ENCODE assay signal across 8 cellular contexts in the genomic region with DNA sequence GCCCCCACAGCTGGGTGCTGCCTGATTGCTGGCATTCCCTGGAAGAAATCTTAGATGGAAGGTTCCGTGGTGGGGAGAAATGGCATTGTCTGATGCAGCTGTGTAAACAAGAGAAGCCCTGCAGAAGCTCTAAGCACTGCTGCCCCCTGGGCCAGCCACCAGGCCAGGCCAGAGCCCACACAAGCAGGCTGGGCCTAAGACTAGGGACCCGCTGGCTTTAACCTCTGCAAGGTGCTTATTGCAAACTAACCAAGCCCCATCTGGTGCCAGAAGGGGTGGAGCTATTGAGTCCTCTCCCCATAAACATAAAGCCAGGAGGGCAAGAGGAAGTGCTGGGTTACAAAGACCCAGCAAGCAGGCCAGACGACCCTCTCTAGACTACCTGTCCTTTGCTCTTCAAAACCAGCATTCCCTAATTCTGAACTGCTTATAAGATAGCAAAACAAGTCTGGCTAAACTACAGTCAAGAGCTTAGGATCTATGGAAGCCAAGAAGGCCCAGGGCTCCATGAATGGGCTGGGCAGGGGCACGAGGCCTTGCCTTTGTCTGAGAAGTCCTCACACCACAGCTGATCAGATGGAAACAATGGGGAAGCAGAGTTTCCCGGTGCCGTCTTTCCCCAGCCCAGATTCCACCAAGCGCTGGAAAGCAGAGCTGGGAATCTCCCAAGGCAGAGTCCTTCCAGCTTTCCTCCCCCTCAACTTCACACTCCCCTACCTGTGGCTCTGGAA. TPM values are rescaled to one million over a fixed set of nuclear protein-coding genes. Genes with fewer than 3 reads are reported as not detected.
DNase-seq lines count a peak whose midpoint lies in the region; ATAC-seq and TF ChIP-seq lines count a peak whose summit lies in the region.

No MANE protein-coding gene starts in this region.

- no peaks in the 10 kb centered on the region for H3K9me3 ChIP-seq in BLaER1 treated with 17β-estradiol and CSF1 and Interleukin-3, amounts not matched to agents 10 nM and 100 nM (replicated peaks in 1 of 11)

- peak overlapping the region; percentile 48 to 88 (median 76) for H3K4me2 ChIP-seq in BLaER1 treated with 17β-estradiol and CSF1 and Interleukin-3, amounts not matched to agents 10 nM and 100 nM

- H3K9ac ChIP-seq in BLaER1 treated with 17β-estradiol and CSF1 and Interleukin-3, amounts not matched to agents 10 nM and 100 nM, result peak overlapping the region in 8 of 11 experiments; percentile 8 to 61 (median 49); a peak in 13 of 22 replicates

- H3K4me3 ChIP-seq in BLaER1 treated with 17β-estradiol and CSF1 and Interleukin-3, amounts not matched to agents 10 nM and 100 nM, result peak overlapping the region in 1 of 10 experiments; percentile 4; a peak in 1 of 20 replicates
- H3K4me3 ChIP-seq in Jurkat, Clone E6-1 (ENCODE audit: low read length), result peak overlapping the region; percentile 27; the same call in 1 of the 2 replicates

- H4K20me1 ChIP-seq in BLaER1 treated with 17β-estradiol and CSF1 and Interleukin-3, amounts not matched to agents 10 nM and 100 nM, result peaks cover 0 to 68% (median 0%) of the 10 kb centered on the region in 11 experiments; a peak in 7 of 22 replicates

- H3K27ac ChIP-seq in BLaER1 treated with 17β-estradiol and CSF1 and Interleukin-3, amounts not matched to agents 10 nM and 100 nM, result peak overlapping the region; percentile 35 to 82 (median 72); a peak in 21 of 22 replicates

- ATAC-seq in SK-N-SH treated with all-trans-retinoic acid at 6 μM for 48 hours (no peak; the same call in 2 of the 3 replicates), HG03045 (IDR thresholded peaks at IDR 0.05; ENCODE audit: unreplicated experiment) (no peak), HG02610 (IDR thresholded peaks at IDR 0.05; ENCODE audit: unreplicated experiment) (no peak), GM18498 (IDR thresholded peaks at IDR 0.05; ENCODE audit: unreplicated experiment) (no peak)

- peak; percentile 61 for DNase-seq in Jurkat, Clone E6-1 (ENCODE audit: low read depth, low spot score)
- DNase-seq in medulla oblongata (ENCODE audit: extremely low spot score) (peak; percentile 18), D341Med (ENCODE audit: low spot score) (no peak)

- no peaks in the 10 kb centered on the region for H3K27me3 ChIP-seq in BLaER1 treated with 17β-estradiol and CSF1 and Interleukin-3, amounts not matched to agents 10 nM and 100 nM

- H3K4me1 ChIP-seq in BLaER1 treated with 17β-estradiol and CSF1 and Interleukin-3, amounts not matched to agents 10 nM and 100 nM, result peaks cover 41 to 62% (median 43%) of the 10 kb centered on the region in 10 experiments

- H3K36me3 ChIP-seq in BLaER1 treated with 17β-estradiol and CSF1 and Interleukin-3, amounts not matched to agents 10 nM and 100 nM, result peaks cover 54 to 98% (median 83%) of the 10 kb centered on the region in 11 experiments

TF ChIP-seq in SK-N-SH treated with all-trans-retinoic acid at 6 μM for 48 hours, 23 proteins besides CTCF, POLR2A, EP300 and RAD21:
- TF ChIP-seq SNAI2 (CRISPR knock-in tag; IDR thresholded peaks at IDR 0.05) (no peak), CSDC2 (CRISPR knock-in tag; IDR thresholded peaks at IDR 0.05) (no peak), TCF4 (CRISPR knock-in tag; IDR thresholded peaks at IDR 0.05; ENCODE audit: borderline replicate concordance) (peak; percentile 21; the same call in 1 of the 2 replicates), ZNF8 (CRISPR knock-in tag; IDR thresholded peaks at IDR 0.05) (no peak), ARNTL (CRISPR knock-in tag; IDR thresholded peaks at IDR 0.05; ENCODE audit: borderline replicate concordance, low read depth) (no peak), ZFP30 (CRISPR knock-in tag; IDR thresholded peaks at IDR 0.05) (no peak)
- TF ChIP-seq, protein P1, sequence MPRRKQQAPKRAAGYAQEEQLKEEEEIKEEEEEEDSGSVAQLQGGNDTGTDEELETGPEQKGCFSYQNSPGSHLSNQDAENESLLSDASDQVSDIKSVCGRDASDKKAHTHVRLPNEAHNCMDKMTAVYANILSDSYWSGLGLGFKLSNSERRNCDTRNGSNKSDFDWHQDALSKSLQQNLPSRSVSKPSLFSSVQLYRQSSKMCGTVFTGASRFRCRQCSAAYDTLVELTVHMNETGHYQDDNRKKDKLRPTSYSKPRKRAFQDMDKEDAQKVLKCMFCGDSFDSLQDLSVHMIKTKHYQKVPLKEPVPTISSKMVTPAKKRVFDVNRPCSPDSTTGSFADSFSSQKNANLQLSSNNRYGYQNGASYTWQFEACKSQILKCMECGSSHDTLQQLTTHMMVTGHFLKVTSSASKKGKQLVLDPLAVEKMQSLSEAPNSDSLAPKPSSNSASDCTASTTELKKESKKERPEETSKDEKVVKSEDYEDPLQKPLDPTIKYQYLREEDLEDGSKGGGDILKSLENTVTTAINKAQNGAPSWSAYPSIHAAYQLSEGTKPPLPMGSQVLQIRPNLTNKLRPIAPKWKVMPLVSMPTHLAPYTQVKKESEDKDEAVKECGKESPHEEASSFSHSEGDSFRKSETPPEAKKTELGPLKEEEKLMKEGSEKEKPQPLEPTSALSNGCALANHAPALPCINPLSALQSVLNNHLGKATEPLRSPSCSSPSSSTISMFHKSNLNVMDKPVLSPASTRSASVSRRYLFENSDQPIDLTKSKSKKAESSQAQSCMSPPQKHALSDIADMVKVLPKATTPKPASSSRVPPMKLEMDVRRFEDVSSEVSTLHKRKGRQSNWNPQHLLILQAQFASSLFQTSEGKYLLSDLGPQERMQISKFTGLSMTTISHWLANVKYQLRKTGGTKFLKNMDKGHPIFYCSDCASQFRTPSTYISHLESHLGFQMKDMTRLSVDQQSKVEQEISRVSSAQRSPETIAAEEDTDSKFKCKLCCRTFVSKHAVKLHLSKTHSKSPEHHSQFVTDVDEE (CRISPR knock-in tag; IDR thresholded peaks at IDR 0.05), result no peak
- TF ChIP-seq, protein P2, sequence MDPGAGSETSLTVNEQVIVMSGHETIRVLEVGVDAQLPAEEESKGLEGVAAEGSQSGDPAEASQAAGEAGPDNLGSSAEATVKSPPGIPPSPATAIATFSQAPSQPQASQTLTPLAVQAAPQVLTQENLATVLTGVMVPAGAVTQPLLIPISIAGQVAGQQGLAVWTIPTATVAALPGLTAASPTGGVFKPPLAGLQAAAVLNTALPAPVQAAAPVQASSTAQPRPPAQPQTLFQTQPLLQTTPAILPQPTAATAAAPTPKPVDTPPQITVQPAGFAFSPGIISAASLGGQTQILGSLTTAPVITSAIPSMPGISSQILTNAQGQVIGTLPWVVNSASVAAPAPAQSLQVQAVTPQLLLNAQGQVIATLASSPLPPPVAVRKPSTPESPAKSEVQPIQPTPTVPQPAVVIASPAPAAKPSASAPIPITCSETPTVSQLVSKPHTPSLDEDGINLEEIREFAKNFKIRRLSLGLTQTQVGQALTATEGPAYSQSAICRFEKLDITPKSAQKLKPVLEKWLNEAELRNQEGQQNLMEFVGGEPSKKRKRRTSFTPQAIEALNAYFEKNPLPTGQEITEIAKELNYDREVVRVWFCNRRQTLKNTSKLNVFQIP (CRISPR knock-in tag; IDR thresholded peaks at IDR 0.05; ENCODE audit: borderline replicate concordance, low read depth), result no peak

RNA-seq across cellular contexts. Expression of a gene that starts 28.8 kb away (rescaled TPM):
- 23.6 TPM for polyA plus RNA-seq in Jurkat, Clone E6-1 (2012; ENCODE audit: insufficient read depth, insufficient read length)

RNA-seq across cellular contexts. Expression of a gene that starts 57.7 kb away (rescaled TPM):
- 34.9 TPM for polyA plus RNA-seq in Jurkat, Clone E6-1 (2012; ENCODE audit: insufficient read depth, insufficient read length)
